ENCODE assay signal across 8 cellular contexts in the genomic region with DNA sequence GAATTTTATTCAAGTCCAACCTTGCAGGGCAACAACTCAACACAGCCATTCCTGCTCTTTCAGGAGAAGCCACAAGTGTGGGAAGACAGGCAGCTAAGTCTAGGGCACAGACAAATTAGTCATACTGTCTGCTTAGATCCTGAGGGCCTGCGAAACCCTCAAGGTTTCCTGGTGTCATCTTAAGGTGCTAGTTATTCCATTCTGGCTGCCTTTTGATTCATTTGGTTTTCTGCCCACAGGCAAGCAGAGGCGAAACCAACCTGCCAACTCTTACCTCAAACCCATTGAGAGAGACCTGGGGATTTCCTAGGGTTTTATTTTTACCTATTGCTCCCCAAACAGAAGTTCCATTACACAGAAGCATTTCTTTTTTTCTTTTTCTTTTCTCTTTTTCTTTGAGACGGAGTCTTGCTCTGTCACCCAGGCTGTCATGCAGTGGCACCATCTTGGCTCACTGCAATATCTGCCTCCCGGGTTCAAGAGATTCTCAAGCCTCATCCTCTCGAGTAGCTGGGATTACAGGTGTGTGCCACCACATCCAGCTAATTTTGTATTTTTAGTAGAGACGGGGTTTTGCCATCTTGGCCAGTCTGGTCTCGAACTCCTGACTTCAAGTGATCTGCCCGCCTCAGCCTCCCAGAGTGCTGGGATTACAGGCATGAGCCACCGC. TPM values are rescaled to one million over a fixed set of nuclear protein-coding genes. Genes with fewer than 3 reads are reported as not detected.
DNase-seq lines count a peak whose midpoint lies in the region; ATAC-seq, FAIRE-seq and TF ChIP-seq lines count a peak whose summit lies in the region.

No MANE protein-coding gene starts in this region.

- no peak overlapping the region for H4K91ac ChIP-seq in neuronal stem cell (ENCODE audit: low read depth, low read length, poor library complexity)

- no peak overlapping the region for H3K18ac ChIP-seq in neuronal stem cell (ENCODE audit: low read length)

- H2BK120ac ChIP-seq in neuronal stem cell (ENCODE audit: low read depth, low read length): no peak overlapping the region

- WGBS in neuronal stem cell (ENCODE audit: extremely low coverage in 2 of 2, insufficient read length in 2 of 2, insufficient replicate concordance in 1 of 2), 2 donors: no CpG with 5 or more reads among the region's 9 CpGs

- H3K9ac ChIP-seq in BLaER1 treated with 17β-estradiol and CSF1 and Interleukin-3, amounts not matched to agents 10 nM and 100 nM: no peak overlapping the region
- no peak overlapping the region for H3K9ac ChIP-seq in neuronal stem cell (ENCODE audit: low read depth, low read length, poor library complexity)

- ATAC-seq in GM21360 (IDR thresholded peaks at IDR 0.05; ENCODE audit: unreplicated experiment): peak; percentile 73
- ATAC-seq in HG03571 (IDR thresholded peaks at IDR 0.05; ENCODE audit: unreplicated experiment): peak; percentile 67

- H3K14ac ChIP-seq in neuronal stem cell (ENCODE audit: low read length): no peak overlapping the region

- no peak overlapping the region for H3K4me3 ChIP-seq in BLaER1 treated with 17β-estradiol and CSF1 and Interleukin-3, amounts not matched to agents 10 nM and 100 nM
- no peak overlapping the region for H3K4me3 ChIP-seq in neuronal stem cell (ENCODE audit: low read length in 2 of 2)

- no peak overlapping the region for H3K23ac ChIP-seq in neuronal stem cell (ENCODE audit: low read depth, low read length, poor library complexity)

- TF ChIP-seq CTCF in D721Med (IDR thresholded peaks at IDR 0.05; ENCODE audit: insufficient read depth, missing control alignments): no peak

- no peak overlapping the region for H2BK12ac ChIP-seq in neuronal stem cell (ENCODE audit: low read length)

- H2BK15ac ChIP-seq in neuronal stem cell (ENCODE audit: low read length): no peak overlapping the region

- no peaks in the 10 kb centered on the region for H4K20me1 ChIP-seq in BLaER1 treated with 17β-estradiol and CSF1 and Interleukin-3, amounts not matched to agents 10 nM and 100 nM

- peak overlapping the region in 8 of 11 experiments; percentile 5 to 87 (median 66); a peak in 14 of 22 replicates for H3K4me2 ChIP-seq in BLaER1 treated with 17β-estradiol and CSF1 and Interleukin-3, amounts not matched to agents 10 nM and 100 nM
- no peak overlapping the region for H3K4me2 ChIP-seq in neuronal stem cell (ENCODE audit: insufficient read depth, low read length, poor library complexity, severe bottlenecking)

- no peaks in the 10 kb centered on the region for H3K79me1 ChIP-seq in neuronal stem cell (ENCODE audit: low read depth, low read length)

- no peak for FAIRE-seq in D721Med (lab: Jason Lieb, UNC)

- H2AFZ ChIP-seq in neuronal stem cell (ENCODE audit: low read length): no peak overlapping the region

- H3K9me3 ChIP-seq in BLaER1 treated with 17β-estradiol and CSF1 and Interleukin-3, amounts not matched to agents 10 nM and 100 nM (replicated peaks in 1 of 11): no peaks in the 10 kb centered on the region
- H3K9me3 ChIP-seq in neuronal stem cell (replicated peaks in 1 of 2; ENCODE audit: control insufficient read depth in 2 of 2, insufficient read depth in 1 of 2, low read depth in 1 of 2, low read length in 2 of 2): no peaks in the 10 kb centered on the region

- DNase-seq in activated naive CD4-positive, alpha-beta T cell treated with anti-CD3 and anti-CD28 coated beads, Interleukin-2, amount 50 U/mL, for 16 hours: peak; percentile 69
- peak; percentile 79 for DNase-seq in stimulated activated CD4-positive, alpha-beta T cell treated with anti-CD3 and anti-CD28 coated beads, Interleukin-4, amount 100 ng/mL, for 24 hours
- DNase-seq in D721Med (ENCODE audit: insufficient read length, low spot score) (no peak), cerebellar cortex (ENCODE audit: low spot score) (no peak), neuronal stem cell (ENCODE audit: low spot score) (no peak)

- no peaks in the 10 kb centered on the region for H3K36me3 ChIP-seq in BLaER1 treated with 17β-estradiol and CSF1 and Interleukin-3, amounts not matched to agents 10 nM and 100 nM
- H3K36me3 ChIP-seq in neuronal stem cell (replicated peaks in 1 of 2; ENCODE audit: control insufficient read depth in 2 of 2, insufficient read depth in 2 of 2, low read length in 2 of 2): no peaks in the 10 kb centered on the region

- peaks cover 19 to 98% (median 71%) of the 10 kb centered on the region in 10 experiments for H3K4me1 ChIP-seq in BLaER1 treated with 17β-estradiol and CSF1 and Interleukin-3, amounts not matched to agents 10 nM and 100 nM
- peaks cover 3 to 4% of the 10 kb centered on the region in 2 donors for H3K4me1 ChIP-seq in neuronal stem cell (ENCODE audit: control insufficient read depth in 2 of 2, insufficient read depth in 1 of 2, low read depth in 1 of 2, low read length in 2 of 2)

- no peak overlapping the region for H4K8ac ChIP-seq in neuronal stem cell (ENCODE audit: low read depth, low read length)

- no peak overlapping the region for H3K4ac ChIP-seq in neuronal stem cell (ENCODE audit: low read length)

- H3K27me3 ChIP-seq in BLaER1 treated with 17β-estradiol and CSF1 and Interleukin-3, amounts not matched to agents 10 nM and 100 nM: no peaks in the 10 kb centered on the region
- no peaks in the 10 kb centered on the region for H3K27me3 ChIP-seq in neuronal stem cell (ENCODE audit: control insufficient read depth in 3 of 3, insufficient read depth in 3 of 3, low read depth in 1 of 3, low read length in 3 of 3)

- no peak overlapping the region for H2AK5ac ChIP-seq in neuronal stem cell (ENCODE audit: low read depth, low read length)

- peak overlapping the region in 6 of 11 experiments; percentile 19 to 95 (median 52); a peak in 7 of 22 replicates for H3K27ac ChIP-seq in BLaER1 treated with 17β-estradiol and CSF1 and Interleukin-3, amounts not matched to agents 10 nM and 100 nM
- H3K27ac ChIP-seq in neuronal stem cell (replicated peaks; ENCODE audit: low read length): no peak overlapping the region

- no peak overlapping the region for H2BK5ac ChIP-seq in neuronal stem cell (ENCODE audit: low read length)

RNA-seq across cellular contexts. Expression of gene SCYGR1, which starts 23.7 kb away (rescaled TPM):
- not detected for polyA plus RNA-seq in neuronal stem cell (2013, experiment 1 of 2)
- polyA plus RNA-seq in neuronal stem cell (2013, experiment 2 of 2): not detected

RNA-seq across cellular contexts. Expression of gene TM4SF20, which starts 32.3 kb away (rescaled TPM):
- not detected for polyA plus RNA-seq in neuronal stem cell (2013, experiment 1 of 2)
- polyA plus RNA-seq in neuronal stem cell (2013, experiment 2 of 2): not detected

Comparison
In these comparisons a context has a peak if more than half of its experiments do, and no peak if none do; other contexts are left out.
1. DNase-seq: peak in activated naive CD4-positive, alpha-beta T cell treated with anti-CD3 and anti-CD28 coated beads, Interleukin-2, amount 50 U/mL, for 16 hours (single experiment) and stimulated activated CD4-positive, alpha-beta T cell treated with anti-CD3 and anti-CD28 coated beads, Interleukin-4, amount 100 ng/mL, for 24 hours (single experiment); none in D721Med (single experiment), cerebellar cortex (single experiment) and neuronal stem cell (single experiment).